Comparison of ENCODE assay signal across 8 cellular contexts in genomic region chr2:67476808-67477790, GRCh38.
DNase-seq lines count a peak whose midpoint lies in the region; ATAC-seq and TF ChIP-seq lines count a peak whose summit lies in the region.

No MANE protein-coding gene starts in this region.

- no peak overlapping the region for H3K27ac ChIP-seq in tibial artery

- H3K27me3 ChIP-seq in GM06990 (replicated peaks; ENCODE audit: control insufficient read depth, insufficient read depth, low read length) (no peaks in the 10 kb centered on the region), tibial artery (no peaks in the 10 kb centered on the region)

- peak; percentile 22 for TF ChIP-seq CTCF in GM06990 (IDR thresholded peaks at IDR 0.05; ENCODE audit: insufficient read depth, low read length, poor library complexity, severe bottlenecking)
- TF ChIP-seq CTCF in tibial artery (IDR thresholded peaks at IDR 0.05) = peak in 1 of 2 experiments; percentile 31

- H3K4me1 ChIP-seq in tibial artery = peaks cover 0 to 8% (median 2%) of the 10 kb centered on the region in 4 donors

- ATAC-seq in GM21529 (IDR thresholded peaks at IDR 0.05; ENCODE audit: unreplicated experiment) = no peak
- no peak for ATAC-seq in HG03521 (IDR thresholded peaks at IDR 0.05; ENCODE audit: unreplicated experiment)

- no peaks in the 10 kb centered on the region for H3K9me3 ChIP-seq in tibial artery

- H3K36me3 ChIP-seq in GM06990 (ENCODE audit: control insufficient read depth, insufficient read depth, low read length) (no peaks in the 10 kb centered on the region), tibial artery (no peaks in the 10 kb centered on the region)

- intact Hi-C loops in tibial artery (cut with DNase I; ENCODE audit: low total_unique reads) = no loop called here

- no peak overlapping the region for H3K4me3 ChIP-seq in GM06990 (replicated peaks; ENCODE audit: low read depth, low read length)
- no peak overlapping the region for H3K4me3 ChIP-seq in tibial artery

- no peak for DNase-seq in GM06990 (ENCODE audit: extremely low read depth, insufficient read length)
- DNase-seq in NCI-H1105 (lab: John Stamatoyannopoulos, UW) = peak; percentile 37
- DNase-seq in amniotic stem cell (lab: John Stamatoyannopoulos, UW) = peak; percentile 1
- peak; percentile 63 for DNase-seq in iris pigment epithelial cell (ENCODE audit: low read depth)
- DNase-seq in tibial artery = no peak
- no peak for DNase-seq in stimulated activated CD4-positive, alpha-beta T cell treated with anti-CD3 and anti-CD28 coated beads, Interleukin-1b, Interleukin-23, amount 100 ng/mL, for 48 hours

Comparison
In these comparisons a context has a peak if more than half of its experiments do, and no peak if none do; other contexts are left out.
1. DNase-seq: peak in NCI-H1105 (single experiment), amniotic stem cell (single experiment) and iris pigment epithelial cell (single experiment); none in GM06990 (single experiment), tibial artery (0 of 2) and stimulated activated CD4-positive, alpha-beta T cell treated with anti-CD3 and anti-CD28 coated beads, Interleukin-1b, Interleukin-23, amount 100 ng/mL, for 48 hours (single experiment).